8 cellular contexts compared by ENCODE assay signal in the genomic region with DNA sequence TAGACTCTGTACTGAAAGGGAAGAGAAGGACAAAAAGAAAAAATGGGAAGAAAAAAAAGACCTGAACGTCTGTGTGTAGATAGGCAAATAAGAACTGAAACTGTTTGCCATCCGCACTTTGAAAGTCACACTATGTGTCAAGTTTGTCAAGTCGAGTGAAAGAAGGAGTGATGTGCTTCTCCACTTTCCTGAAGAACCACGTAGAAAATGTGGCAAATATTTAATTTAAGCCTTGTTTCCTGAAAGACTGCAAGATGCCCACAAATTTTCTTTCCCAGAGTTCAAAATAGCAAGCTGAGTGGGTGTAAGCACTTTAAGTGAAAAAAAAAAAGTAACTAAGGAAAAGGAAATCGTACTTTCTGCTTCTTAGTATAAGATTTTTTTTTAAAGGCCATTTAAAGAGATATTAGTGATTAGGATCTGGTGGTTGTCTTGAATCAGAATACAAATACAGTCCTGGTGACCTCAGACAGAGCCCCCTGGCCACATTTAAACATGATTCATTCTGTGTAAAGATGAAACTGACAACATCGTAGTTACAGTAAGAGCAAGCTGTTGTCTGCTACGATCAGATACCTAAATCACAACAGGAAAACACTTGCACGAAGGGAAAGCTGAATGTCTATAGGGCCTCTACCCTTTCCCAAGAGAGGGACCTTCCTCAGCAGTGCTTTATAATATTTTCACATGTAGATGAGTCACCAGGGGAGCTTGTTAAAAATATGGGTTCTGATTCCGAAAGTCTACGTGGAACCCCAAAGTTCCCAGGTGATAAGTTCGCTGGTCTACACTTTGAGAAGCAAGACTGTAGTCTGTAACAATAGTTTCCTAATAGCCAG.
A peak's percentile ranks its signal among the peaks of the same experiment; 100 is the strongest.
DNase-seq lines count a peak whose midpoint lies in the region; ATAC-seq and TF ChIP-seq lines count a peak whose summit lies in the region.

No MANE protein-coding gene starts in this region.

- no peak for ATAC-seq in Right ventricle myocardium inferior
- ATAC-seq in HG02943 (IDR thresholded peaks at IDR 0.05; ENCODE audit: low read depth, unreplicated experiment), result peak; percentile 56

- H3K27me3 ChIP-seq in left ventricle myocardium inferior (ENCODE audit: low read depth) (no peaks in the 10 kb centered on the region), SU-DHL-6 (ENCODE audit: low read length) (no peaks in the 10 kb centered on the region), esophagus (ENCODE audit: control insufficient read depth in 1 of 2, insufficient read depth in 2 of 2, low read length in 2 of 2) (no peaks in the 10 kb centered on the region), suprapubic skin (no peaks in the 10 kb centered on the region), Karpas-422 (ENCODE audit: low read length) (no peaks in the 10 kb centered on the region)

- H3K4me1 ChIP-seq in left ventricle myocardium inferior (peaks cover 74% of the 10 kb centered on the region), esophagus (ENCODE audit: control insufficient read depth in 2 of 2, insufficient read depth in 2 of 2, low read length in 1 of 2) (peaks cover 5 to 12% of the 10 kb centered on the region in 2 donors), suprapubic skin (peaks cover 55% of the 10 kb centered on the region), Karpas-422 (ENCODE audit: low read length) (peaks cover 10% of the 10 kb centered on the region)

- H3K79me2 ChIP-seq in SU-DHL-6 (ENCODE audit: insufficient read depth, low read length), result no peaks in the 10 kb centered on the region
- no peaks in the 10 kb centered on the region for H3K79me2 ChIP-seq in Karpas-422 (ENCODE audit: low read length)

- H3K36me3 ChIP-seq in left ventricle myocardium inferior (no peaks in the 10 kb centered on the region), SU-DHL-6 (ENCODE audit: low read length) (no peaks in the 10 kb centered on the region), esophagus (ENCODE audit: control insufficient read depth in 2 of 2, insufficient read depth in 2 of 2, low read length in 1 of 2) (no peaks in the 10 kb centered on the region), suprapubic skin (no peaks in the 10 kb centered on the region), Karpas-422 (ENCODE audit: insufficient read depth, low read length) (no peaks in the 10 kb centered on the region)

- peak overlapping the region; percentile 79 for H3K4me2 ChIP-seq in SU-DHL-6 (ENCODE audit: low read depth, low read length, poor library complexity, severe bottlenecking)
- no peak overlapping the region for H3K4me2 ChIP-seq in Karpas-422 (ENCODE audit: low read depth, low read length, poor library complexity, severe bottlenecking)

- H3F3A ChIP-seq in SU-DHL-6 (ENCODE audit: insufficient read depth), result 0 out of 2 replicates have a peak, but pooled peaks cover 6% of the 10 kb centered on the region

- H3K27ac ChIP-seq in left ventricle myocardium inferior (replicated peaks) (peak overlapping the region; percentile 95), SU-DHL-6 (ENCODE audit: low read depth, low read length) (no peak overlapping the region), esophagus (ENCODE audit: low read depth in 2 of 2, low read length in 1 of 2) (peak overlapping the region; percentile 24 to 77), suprapubic skin (peak overlapping the region; percentile 60), substantia nigra (ENCODE audit: low read depth, low read length, poor library complexity, severe bottlenecking) (no peak overlapping the region), Karpas-422 (ENCODE audit: low read length) (no peak overlapping the region)

- TF ChIP-seq EP300 in suprapubic skin (IDR thresholded peaks at IDR 0.05), result no peak

- intact Hi-C loops in left ventricle myocardium inferior (cut with micrococcal nuclease), result no loop called here
- intact Hi-C loops in Right ventricle myocardium inferior (cut with DNase I), result no loop called here

- H3K4me3 ChIP-seq in left ventricle myocardium inferior, result peak overlapping the region; percentile 49
- H3K4me3 ChIP-seq in SU-DHL-6 (ENCODE audit: insufficient read depth, low read length, poor library complexity, severe bottlenecking), result peak overlapping the region; percentile 8
- H3K4me3 ChIP-seq in esophagus (ENCODE audit: low read depth in 1 of 2, low read length in 2 of 2), result no peak overlapping the region
- H3K4me3 ChIP-seq in suprapubic skin, result peak overlapping the region; percentile 23
- no peak overlapping the region for H3K4me3 ChIP-seq in Karpas-422 (ENCODE audit: low read length)

- H3K9ac ChIP-seq in SU-DHL-6 (ENCODE audit: low read length) (peak overlapping the region; percentile 35), Karpas-422 (ENCODE audit: low read length) (no peak overlapping the region)

- H3K9me2 ChIP-seq in SU-DHL-6 (replicated peaks; ENCODE audit: insufficient read depth, low read length) (no peaks in the 10 kb centered on the region), Karpas-422 (replicated peaks; ENCODE audit: insufficient read depth, low read length) (no peaks in the 10 kb centered on the region)

- H4K20me1 ChIP-seq in SU-DHL-6 (ENCODE audit: low read depth, low read length) (no peaks in the 10 kb centered on the region), Karpas-422 (ENCODE audit: insufficient read depth, low read depth, low read length) (no peaks in the 10 kb centered on the region)

- 53 to 59% methylated on average over 11 of the region's 11 CpGs for WGBS in esophagus, 2 donors
- WGBS in suprapubic skin, result 50% methylated on average over 11 of the region's 11 CpGs

- H2AFZ ChIP-seq in SU-DHL-6 (ENCODE audit: low read depth, low read length, severe bottlenecking) (no peak overlapping the region), Karpas-422 (ENCODE audit: low read length) (no peak overlapping the region)

- no peaks in the 10 kb centered on the region for H3K9me3 ChIP-seq in left ventricle myocardium inferior (replicated peaks)
- no peaks in the 10 kb centered on the region for H3K9me3 ChIP-seq in SU-DHL-6 (ENCODE audit: insufficient read depth, low read length)
- no peaks in the 10 kb centered on the region for H3K9me3 ChIP-seq in esophagus (ENCODE audit: control insufficient read depth in 2 of 2, insufficient read depth in 1 of 2, low read depth in 1 of 2, low read length in 1 of 2)
- H3K9me3 ChIP-seq in suprapubic skin, result no peaks in the 10 kb centered on the region
- H3K9me3 ChIP-seq in Karpas-422 (ENCODE audit: low read length), result no peaks in the 10 kb centered on the region

- TF ChIP-seq CTCF in left ventricle myocardium inferior (IDR thresholded peaks at IDR 0.05; ENCODE audit: borderline replicate concordance) (no peak), SU-DHL-6 (IDR thresholded peaks at IDR 0.05; ENCODE audit: insufficient read depth, low read length, poor library complexity, severe bottlenecking) (no peak), suprapubic skin (IDR thresholded peaks at IDR 0.05) (no peak)

- TF ChIP-seq POLR2A in suprapubic skin (IDR thresholded peaks at IDR 0.05), result no peak

- no peak for DNase-seq in left ventricle myocardium inferior
- DNase-seq in Right ventricle myocardium inferior (ENCODE audit: missing footprints), result no peak
- DNase-seq in suprapubic skin (ENCODE audit: low spot score in 2 of 2), result no peak
- no peak for DNase-seq in substantia nigra (lab: John Stamatoyannopoulos, UW)
- DNase-seq in Karpas-422, result no peak

Comparison
In these comparisons a context has a peak if more than half of its experiments do, and no peak if none do; other contexts are left out.
1. H3K27ac ChIP-seq: peak in left ventricle myocardium inferior (single experiment), esophagus (2 of 2) and suprapubic skin (single experiment); none in SU-DHL-6 (single experiment), substantia nigra (single experiment) and Karpas-422 (single experiment).
2. H3K4me3 ChIP-seq: peak in left ventricle myocardium inferior (single experiment), SU-DHL-6 (single experiment) and suprapubic skin (single experiment); none in esophagus (0 of 2) and Karpas-422 (single experiment).